In the genomic region with DNA sequence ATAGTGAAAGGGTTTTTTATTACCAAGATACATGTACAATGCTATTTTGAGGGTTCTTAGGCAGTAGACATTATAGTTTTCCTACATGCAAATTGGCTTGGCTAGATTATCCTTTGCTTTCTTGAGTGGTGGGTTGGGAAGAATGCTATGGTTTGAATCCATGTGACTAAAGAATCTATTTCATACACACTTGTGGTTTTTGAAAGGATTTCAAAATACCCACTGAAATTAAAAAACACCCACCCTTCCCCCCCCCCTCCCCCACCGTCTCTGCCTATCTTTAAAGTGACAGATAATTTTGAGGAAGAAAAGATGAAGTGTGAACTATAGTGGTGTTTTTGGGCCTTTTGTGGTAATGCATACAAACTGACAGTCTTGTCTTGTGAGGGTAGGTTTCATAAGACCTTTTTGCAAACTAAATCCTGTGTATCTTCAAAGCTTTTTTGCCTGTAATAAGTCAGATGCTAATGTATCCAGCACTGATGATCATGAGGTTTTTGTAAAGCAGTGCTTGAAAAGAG, we compare ENCODE assay signal across 15 cellular contexts.
DNase-seq lines count a peak whose midpoint lies in the region; ATAC-seq and TF ChIP-seq lines count a peak whose summit lies in the region.
"Had no signal": no experiment of that assay in that cellular context is flagged by ENCODE, and none has a peak within 500 bp of the region (broad histone marks: within the 10 kb centered on the region; RNA-seq: fewer than 3 reads in every experiment).

No MANE protein-coding gene starts in this region.

- no peaks in the 10 kb centered on the region for H3K9me3 ChIP-seq in colonic mucosa

- H3K9ac ChIP-seq in colonic mucosa (ENCODE audit: low read depth in 2 of 2, low read length in 2 of 2) = no peak overlapping the region

- ATAC-seq in foreskin keratinocyte = no peak
- ATAC-seq: stimulated activated naive CD8-positive, alpha-beta T cell treated with anti-CD3 and anti-CD28 coated beads, Interleukin-15, Interleukin-2, amounts not matched to agents 100 U/mL and 50 U/mL, for 24 hours had no signal

- no peak overlapping the region for H3K4me3 ChIP-seq in colonic mucosa
- H3K4me3 ChIP-seq: esophagus muscularis mucosa had no signal

- no peaks in the 10 kb centered on the region for H3K36me3 ChIP-seq in colonic mucosa
- H3K36me3 ChIP-seq: esophagus muscularis mucosa had no signal

- TF ChIP-seq CTCF in foreskin keratinocyte (conservative IDR thresholded peaks at IDR 0.05) (no peak), colonic mucosa (IDR thresholded peaks at IDR 0.05) (no peak)

- H3K4me1 ChIP-seq in foreskin keratinocyte (peaks cover 20% of the 10 kb centered on the region), colonic mucosa (no peaks in the 10 kb centered on the region)
- H3K4me1 ChIP-seq: esophagus muscularis mucosa had no signal

- H3K27ac ChIP-seq in foreskin keratinocyte = peak overlapping the region; percentile 47
- no peak overlapping the region for H3K27ac ChIP-seq in colonic mucosa
- H3K27ac ChIP-seq: C4-2B, esophagus muscularis mucosa had no signal

- DNase-seq in AG08395 (ENCODE audit: low spot score) = peak; percentile 36
- DNase-seq in HCEC 1CT = peak; percentile 69
- peak; percentile 72 for DNase-seq in SKM-1 (lab: John Stamatoyannopoulos, UW; ENCODE audit: unreplicated experiment)
- DNase-seq in foreskin keratinocyte = no peak
- no peak for DNase-seq in colonic mucosa
- no peak for DNase-seq in activated CD4-positive, alpha-beta T cell treated with anti-CD3 and anti-CD28 coated beads for 1 hour
- DNase-seq in NCI-H1105 treated with DMSO at 0.1 percent for 48 hours (lab: John Stamatoyannopoulos, UW) = no peak
- DNase-seq in stimulated activated CD4-positive, alpha-beta T cell treated with anti-CD3 and anti-CD28 coated beads, Interleukin-4, amount 100 ng/mL, for 4 hours = no peak
- DNase-seq: activated naive CD4-positive, alpha-beta T cell treated with Interleukin-2 at 50 U/mL for 16 hours; GDM1; NCI-H2029 treated with DMSO at 0.1 percent for 48 hours; stimulated activated naive CD8-positive, alpha-beta T cell treated with anti-CD3 and anti-CD28 coated beads, Interleukin-15, Interleukin-2, amounts not matched to agents 100 U/mL and 50 U/mL, for 24 hours; T-helper 9 cell had no signal

- intact Hi-C loops in colonic mucosa (cut with DNase I) = no loop called here

- H3K27me3 ChIP-seq in foreskin keratinocyte = no peaks in the 10 kb centered on the region
- H3K27me3 ChIP-seq in colonic mucosa = no peaks in the 10 kb centered on the region
- H3K27me3 ChIP-seq: esophagus muscularis mucosa had no signal

Comparison
In these comparisons a context has a peak if more than half of its experiments do, and no peak if none do; other contexts are left out.
1. DNase-seq: peak in AG08395 (single experiment), HCEC 1CT (single experiment) and SKM-1 (single experiment); none in foreskin keratinocyte (0 of 2), colonic mucosa (single experiment), activated CD4-positive, alpha-beta T cell treated with anti-CD3 and anti-CD28 coated beads for 1 hour (single experiment), NCI-H1105 treated with DMSO at 0.1 percent for 48 hours (single experiment) and stimulated activated CD4-positive, alpha-beta T cell treated with anti-CD3 and anti-CD28 coated beads, Interleukin-4, amount 100 ng/mL, for 4 hours (0 of 2).